1 cellular context compared by ENCODE assay signal in genomic region chr11:46718155-46719019, GRCh38.
TF ChIP-seq lines count a peak whose summit lies in the region.

No MANE protein-coding gene starts in this region.

TF ChIP-seq in HepG2, 621 proteins besides CTCF, POLR2A, EP300 and RAD21 (continued from another document and continues in another):
- peak; percentile 86 for TF ChIP-seq ZNF687 (CRISPR knock-in tag; IDR thresholded peaks at IDR 0.05)
- TF ChIP-seq, protein P1, sequence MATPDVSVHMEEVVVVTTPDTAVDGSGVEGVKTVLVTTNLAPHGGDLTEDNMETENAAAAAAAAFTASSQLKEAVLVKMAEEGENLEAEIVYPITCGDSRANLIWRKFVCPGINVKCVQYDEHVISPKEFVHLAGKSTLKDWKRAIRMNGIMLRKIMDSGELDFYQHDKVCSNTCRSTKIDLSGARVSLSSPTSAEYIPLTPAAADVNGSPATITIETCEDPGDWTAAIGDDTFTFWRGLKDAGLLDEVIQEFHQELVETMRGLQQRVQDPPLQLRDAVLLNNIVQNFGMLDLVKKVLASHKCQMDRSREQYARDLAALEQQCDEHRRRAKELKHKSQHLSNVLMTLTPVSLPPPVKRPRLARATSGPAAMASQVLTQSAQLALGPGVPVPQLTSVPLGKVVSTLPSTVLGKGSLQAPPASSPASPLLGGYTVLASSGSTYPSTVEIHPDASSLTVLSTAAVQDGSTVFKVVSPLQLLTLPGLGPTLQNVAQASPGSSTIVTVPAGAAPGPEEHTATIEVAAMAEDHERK (CRISPR knock-in tag; IDR thresholded peaks at IDR 0.05; ENCODE audit: low read depth): no peak; the same call in 1 of the 2 replicates
- TF ChIP-seq, protein P2, sequence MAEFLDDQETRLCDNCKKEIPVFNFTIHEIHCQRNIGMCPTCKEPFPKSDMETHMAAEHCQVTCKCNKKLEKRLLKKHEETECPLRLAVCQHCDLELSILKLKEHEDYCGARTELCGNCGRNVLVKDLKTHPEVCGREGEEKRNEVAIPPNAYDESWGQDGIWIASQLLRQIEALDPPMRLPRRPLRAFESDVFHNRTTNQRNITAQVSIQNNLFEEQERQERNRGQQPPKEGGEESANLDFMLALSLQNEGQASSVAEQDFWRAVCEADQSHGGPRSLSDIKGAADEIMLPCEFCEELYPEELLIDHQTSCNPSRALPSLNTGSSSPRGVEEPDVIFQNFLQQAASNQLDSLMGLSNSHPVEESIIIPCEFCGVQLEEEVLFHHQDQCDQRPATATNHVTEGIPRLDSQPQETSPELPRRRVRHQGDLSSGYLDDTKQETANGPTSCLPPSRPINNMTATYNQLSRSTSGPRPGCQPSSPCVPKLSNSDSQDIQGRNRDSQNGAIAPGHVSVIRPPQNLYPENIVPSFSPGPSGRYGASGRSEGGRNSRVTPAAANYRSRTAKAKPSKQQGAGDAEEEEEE (CRISPR knock-in tag; IDR thresholded peaks at IDR 0.05; ENCODE audit: borderline replicate concordance): no peak
- TF ChIP-seq GATAD2A (CRISPR knock-in tag; IDR thresholded peaks at IDR 0.05): peak; percentile 94
- TF ChIP-seq TOE1 (CRISPR knock-in tag; IDR thresholded peaks at IDR 0.05): peak; percentile 30; the same call in 1 of the 2 replicates
- 0 out of 2 replicates have a peak, but pooled peaks have one; percentile 58 for TF ChIP-seq ZSCAN29 (CRISPR knock-in tag; conservative IDR thresholded peaks at IDR 0.05)
- TF ChIP-seq ZSCAN31 (CRISPR knock-in tag; IDR thresholded peaks at IDR 0.05; ENCODE audit: low read depth): peak; percentile 69; the same call in 1 of the 2 replicates
- TF ChIP-seq MAFG (CRISPR knock-in tag; IDR thresholded peaks at IDR 0.05): no peak
- peak; percentile 34; the same call in 1 of the 2 replicates for TF ChIP-seq KLF15 (CRISPR knock-in tag; IDR thresholded peaks at IDR 0.05; ENCODE audit: borderline replicate concordance)
- no peak for TF ChIP-seq ZNF235 (CRISPR knock-in tag; IDR thresholded peaks at IDR 0.05; ENCODE audit: borderline replicate concordance)
- peak; percentile 46; the same call in 1 of the 2 replicates for TF ChIP-seq ZNF280B (CRISPR knock-in tag; IDR thresholded peaks at IDR 0.05; ENCODE audit: borderline replicate concordance)
- TF ChIP-seq, protein P3, sequence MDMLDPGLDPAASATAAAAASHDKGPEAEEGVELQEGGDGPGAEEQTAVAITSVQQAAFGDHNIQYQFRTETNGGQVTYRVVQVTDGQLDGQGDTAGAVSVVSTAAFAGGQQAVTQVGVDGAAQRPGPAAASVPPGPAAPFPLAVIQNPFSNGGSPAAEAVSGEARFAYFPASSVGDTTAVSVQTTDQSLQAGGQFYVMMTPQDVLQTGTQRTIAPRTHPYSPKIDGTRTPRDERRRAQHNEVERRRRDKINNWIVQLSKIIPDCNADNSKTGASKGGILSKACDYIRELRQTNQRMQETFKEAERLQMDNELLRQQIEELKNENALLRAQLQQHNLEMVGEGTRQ (IDR thresholded peaks at IDR 0.05; ENCODE audit: low read depth, low read length): no peak
- TF ChIP-seq, protein P3 (CRISPR knock-in tag; IDR thresholded peaks at IDR 0.05; ENCODE audit: borderline replicate concordance): peak; percentile 47; the same call in 1 of the 2 replicates
- peak; percentile 84 for TF ChIP-seq ZBTB10 (CRISPR knock-in tag; IDR thresholded peaks at IDR 0.05; ENCODE audit: borderline replicate concordance)
- peak; percentile 100 for TF ChIP-seq PHF21A (CRISPR knock-in tag; IDR thresholded peaks at IDR 0.05)
- peak; percentile 75; the same call in 1 of the 2 replicates for TF ChIP-seq ZC3H13 (CRISPR knock-in tag; IDR thresholded peaks at IDR 0.05)
- peak; percentile 98 for TF ChIP-seq SP5 (CRISPR knock-in tag; IDR thresholded peaks at IDR 0.05; ENCODE audit: borderline replicate concordance, low read depth)
- no peak for TF ChIP-seq ZNF33A (CRISPR knock-in tag; IDR thresholded peaks at IDR 0.05; ENCODE audit: borderline replicate concordance)
- no peak for TF ChIP-seq THAP8 (CRISPR knock-in tag; IDR thresholded peaks at IDR 0.05; ENCODE audit: borderline replicate concordance)
- peak; percentile 88 for TF ChIP-seq ZNF770 (CRISPR knock-in tag; IDR thresholded peaks at IDR 0.05)
- TF ChIP-seq CREB1 (IDR thresholded peaks at IDR 0.05): no peak
- peak; percentile 62; the same call in 1 of the 2 replicates for TF ChIP-seq CREB1 (CRISPR knock-in tag; IDR thresholded peaks at IDR 0.05)
- peak; percentile 96 for TF ChIP-seq PATZ1 (CRISPR knock-in tag; IDR thresholded peaks at IDR 0.05)
- TF ChIP-seq ZNF607 (CRISPR knock-in tag; IDR thresholded peaks at IDR 0.05; ENCODE audit: borderline replicate concordance): peak; percentile 91
- TF ChIP-seq ZNF451 (CRISPR knock-in tag; IDR thresholded peaks at IDR 0.05): no peak
- TF ChIP-seq SMAD3 (CRISPR knock-in tag; IDR thresholded peaks at IDR 0.05): peak; percentile 71; the same call in 1 of the 2 replicates
- peak; percentile 50 for TF ChIP-seq ZNF883 (CRISPR knock-in tag; IDR thresholded peaks at IDR 0.05; ENCODE audit: not compliant biosample characterization)
- TF ChIP-seq FOXK1 (CRISPR knock-in tag; IDR thresholded peaks at IDR 0.05; ENCODE audit: borderline replicate concordance, low read depth): peak; percentile 63; the same call in 1 of the 2 replicates
- peak; percentile 86 for TF ChIP-seq ZNF124 (CRISPR knock-in tag; IDR thresholded peaks at IDR 0.05)
- TF ChIP-seq TEAD3 (CRISPR knock-in tag; optimal IDR thresholded peaks at IDR 0.05; ENCODE audit: borderline replicate concordance): peak; percentile 75
- TF ChIP-seq, protein P4, sequence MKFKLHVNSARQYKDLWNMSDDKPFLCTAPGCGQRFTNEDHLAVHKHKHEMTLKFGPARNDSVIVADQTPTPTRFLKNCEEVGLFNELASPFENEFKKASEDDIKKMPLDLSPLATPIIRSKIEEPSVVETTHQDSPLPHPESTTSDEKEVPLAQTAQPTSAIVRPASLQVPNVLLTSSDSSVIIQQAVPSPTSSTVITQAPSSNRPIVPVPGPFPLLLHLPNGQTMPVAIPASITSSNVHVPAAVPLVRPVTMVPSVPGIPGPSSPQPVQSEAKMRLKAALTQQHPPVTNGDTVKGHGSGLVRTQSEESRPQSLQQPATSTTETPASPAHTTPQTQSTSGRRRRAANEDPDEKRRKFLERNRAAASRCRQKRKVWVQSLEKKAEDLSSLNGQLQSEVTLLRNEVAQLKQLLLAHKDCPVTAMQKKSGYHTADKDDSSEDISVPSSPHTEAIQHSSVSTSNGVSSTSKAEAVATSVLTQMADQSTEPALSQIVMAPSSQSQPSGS (CRISPR knock-in tag; IDR thresholded peaks at IDR 0.05): peak; percentile 89
- TF ChIP-seq HNRNPL (IDR thresholded peaks at IDR 0.05; ENCODE audit: low read depth, low read length): peak; percentile 63; the same call in 1 of the 2 replicates
- no peak for TF ChIP-seq GPBP1L1 (CRISPR knock-in tag; IDR thresholded peaks at IDR 0.05)
- no peak for TF ChIP-seq ZNF367 (CRISPR knock-in tag; IDR thresholded peaks at IDR 0.05; ENCODE audit: borderline replicate concordance)
